8 cellular contexts compared by ENCODE assay signal in genomic region chr22:41746563-41747400, GRCh38. TPM values are rescaled to one million over a fixed set of nuclear protein-coding genes. Genes with fewer than 3 reads are reported as not detected.
A peak's percentile ranks its signal among the peaks of the same experiment; 100 is the strongest.
DNase-seq lines count a peak whose midpoint lies in the region; ATAC-seq and TF ChIP-seq lines count a peak whose summit lies in the region.

No MANE protein-coding gene starts in this region.

- peaks cover 3% of the 10 kb centered on the region; the same call in 1 of the 2 replicates for H3K9me3 ChIP-seq in SJSA1 (replicated peaks)

- no peaks in the 10 kb centered on the region for H3K36me3 ChIP-seq in SJSA1

- peak; percentile 79 for TF ChIP-seq CTCF in LNCAP (IDR thresholded peaks at IDR 0.05)

- H3K4me1 ChIP-seq in SJSA1 (replicated peaks): no peaks in the 10 kb centered on the region

- H3K27ac ChIP-seq in SJSA1: no peak overlapping the region

- H3K27me3 Mint-ChIP-seq in activated naive CD4-positive, alpha-beta T cell treated with anti-CD3 and anti-CD28 coated beads, Interleukin-2, amount 10 ng/mL, durations not matched to agents 7 days and 5 days: peaks cover 57% of the 10 kb centered on the region

- H3K27me3 ChIP-seq in SJSA1 (replicated peaks): peaks cover 10% of the 10 kb centered on the region; the same call in 1 of the 2 replicates

- ATAC-seq in GM21576 (IDR thresholded peaks at IDR 0.05; ENCODE audit: unreplicated experiment): peak; percentile 79

- no peak overlapping the region for H3K4me3 ChIP-seq in SJSA1

- CTCF ChIA-PET in activated naive CD4-positive, alpha-beta T cell treated with anti-CD3 and anti-CD28 coated beads, Interleukin-2, amount 10 ng/mL, durations not matched to agents 7 days and 5 days (lab: Charles Lee): interaction anchor here (0.6 to 2.8 kb wide), 31 partner anchors 11 to 367 kb away, joined by 3 to 21 read pairs (median 5); partner anchors contain the start of genes CCDC134, PMM1 and SREBF2

- no peak overlapping the region for H3K4me3 Mint-ChIP-seq in activated naive CD4-positive, alpha-beta T cell treated with anti-CD3 and anti-CD28 coated beads, Interleukin-2, amount 10 ng/mL, durations not matched to agents 7 days and 5 days

- H3K9me3 Mint-ChIP-seq in activated naive CD4-positive, alpha-beta T cell treated with anti-CD3 and anti-CD28 coated beads, Interleukin-2, amount 10 ng/mL, durations not matched to agents 7 days and 5 days: no peaks in the 10 kb centered on the region

- DNase-seq in DMS153 treated with DMSO at 0.1 percent for 48 hours (lab: John Stamatoyannopoulos, UW; ENCODE audit: unreplicated experiment) (peak; percentile 58), SJSA1 (ENCODE audit: low read depth in 1 of 2, low spot score in 2 of 2) (peak; percentile 55 to 73), head of caudate nucleus (peak; percentile 54 to 91 (median 75)), pons (ENCODE audit: low spot score) (peak; percentile 83), ureter (ENCODE audit: low spot score) (peak; percentile 80)
- peak; percentile 70 for DNase-seq in activated naive CD4-positive, alpha-beta T cell treated with anti-CD3 and anti-CD28 coated beads, Interleukin-2, amount 10 ng/mL, durations not matched to agents 7 days and 5 days

- H3K4me1 Mint-ChIP-seq in activated naive CD4-positive, alpha-beta T cell treated with anti-CD3 and anti-CD28 coated beads, Interleukin-2, amount 10 ng/mL, durations not matched to agents 7 days and 5 days: peaks cover 2% of the 10 kb centered on the region

- intact Hi-C loops in head of caudate nucleus (cut with DNase I): no loop called here

- no peaks in the 10 kb centered on the region for H3K36me3 Mint-ChIP-seq in activated naive CD4-positive, alpha-beta T cell treated with anti-CD3 and anti-CD28 coated beads, Interleukin-2, amount 10 ng/mL, durations not matched to agents 7 days and 5 days

- no peak overlapping the region for H3K27ac Mint-ChIP-seq in activated naive CD4-positive, alpha-beta T cell treated with anti-CD3 and anti-CD28 coated beads, Interleukin-2, amount 10 ng/mL, durations not matched to agents 7 days and 5 days

RNA-seq across cellular contexts. Expression of gene MEI1, which starts 47.5 kb away (rescaled TPM):
- 0.08 TPM in 1 of 2 replicates, not detected in the other for total RNA-seq in SJSA1 (2014; rRNA removed; shearing (Covaris generic))
- 6.8 TPM for total RNA-seq in ureter

RNA-seq across cellular contexts. Expression of gene CCDC134, which starts 53.7 kb away (rescaled TPM):
- 10.6 and 28.6 TPM in 2 replicates for total RNA-seq in SJSA1 (2014; rRNA removed; shearing (Covaris generic))
- 10.4 TPM for total RNA-seq in ureter

RNA-seq across cellular contexts. Expression of gene SNU13, which starts 58.1 kb away (rescaled TPM):
- total RNA-seq in SJSA1 (2014; rRNA removed; shearing (Covaris generic)): 109 and 179 TPM in 2 replicates
- total RNA-seq in ureter: 180 TPM
